In the genomic region with DNA sequence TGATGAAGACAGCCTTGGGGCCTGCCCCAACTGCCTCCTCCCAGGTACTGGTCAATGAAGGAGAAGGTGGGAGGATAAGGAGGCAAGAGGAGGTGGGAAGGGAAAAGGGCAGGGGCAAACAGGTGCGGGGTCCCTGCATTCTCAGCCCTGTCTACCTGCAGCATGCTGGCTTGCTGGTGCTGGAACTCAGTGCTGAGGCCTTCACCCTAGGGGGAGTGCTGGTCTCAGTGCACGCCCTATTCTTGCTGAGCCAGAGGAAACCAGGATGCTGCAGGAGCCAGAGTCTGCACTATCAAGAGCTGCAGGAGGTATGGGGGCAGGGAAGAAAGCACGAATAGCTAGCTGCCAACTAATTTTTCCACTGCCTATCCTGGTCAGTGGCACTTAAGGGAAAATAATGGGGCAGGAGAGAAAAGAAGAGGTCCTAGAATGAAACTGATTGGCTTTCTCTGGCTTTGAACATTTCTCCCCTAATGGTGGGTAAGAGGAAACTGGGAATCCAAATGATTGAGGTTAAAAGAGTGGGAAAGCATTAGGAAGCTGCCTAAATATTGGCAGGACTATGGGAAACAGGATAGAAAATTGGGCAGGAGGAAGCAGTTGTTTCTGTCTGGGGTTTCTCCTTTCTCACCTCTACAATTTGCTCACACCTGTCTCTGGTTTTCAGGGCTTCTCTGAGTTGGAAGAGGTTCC, we compare ENCODE assay signal across 8 cellular contexts. TPM values are rescaled to one million over a fixed set of nuclear protein-coding genes. Genes with fewer than 3 reads are reported as not detected.
DNase-seq lines count a peak whose midpoint lies in the region; ATAC-seq and TF ChIP-seq lines count a peak whose summit lies in the region.

No MANE protein-coding gene starts in this region.

- POLR2A ChIA-PET in OCI-LY7 (lab: Charles Lee): interaction anchor here (0.6 to 3.3 kb wide), 6 partner anchors 7 to 1939 kb away, joined by 3 to 31 read pairs (median 4); partner anchors contain the start of gene ARHGEF40

- TF ChIP-seq CTCF in OCI-LY7 (conservative IDR thresholded peaks at IDR 0.05; ENCODE audit: low read length): peak; percentile 34; the same call in 1 of the 2 replicates
- TF ChIP-seq CTCF in epithelial cell of proximal tubule (conservative IDR thresholded peaks at IDR 0.05; ENCODE audit: low read depth, low read length): no peak
- TF ChIP-seq CTCF in sigmoid colon (IDR thresholded peaks at IDR 0.05): no peak

- BruUV-seq in OCI-LY7 (replicated peaks; lab: Mats Ljungman, UMichigan): no TSS peak

- no peak overlapping the region for H3K27ac ChIP-seq in OCI-LY7 (ENCODE audit: low read depth, low read length, poor library complexity, severe bottlenecking)
- peak overlapping the region in 3 of 4 donors; percentile 90 to 99 (median 93) for H3K27ac ChIP-seq in sigmoid colon

- no peaks in the 10 kb centered on the region for H3K79me2 ChIP-seq in OCI-LY7 (ENCODE audit: insufficient read depth, low read depth, low read length)

- 23 to 50% methylated on average over 3 of the region's 3 CpGs for WGBS in sigmoid colon, 2 donors

- H3K4me2 ChIP-seq in OCI-LY7 (ENCODE audit: low read length): peak overlapping the region; percentile 92

- no peaks in the 10 kb centered on the region for H4K20me1 ChIP-seq in OCI-LY7 (ENCODE audit: insufficient read depth, low read length)

- H3K36me3 ChIP-seq in OCI-LY7 (ENCODE audit: insufficient read depth, low read length) (no peaks in the 10 kb centered on the region), sigmoid colon (no peaks in the 10 kb centered on the region)

- peak overlapping the region; percentile 67; the same call in 1 of the 2 replicates for H2AFZ ChIP-seq in OCI-LY7 (ENCODE audit: low read length)

- TF ChIP-seq EP300 in sigmoid colon (IDR thresholded peaks at IDR 0.05): no peak

- CTCF ChIA-PET in OCI-LY7 (lab: Charles Lee; ENCODE audit: unreplicated experiment): interaction anchor here (0.6 to 2.6 kb wide), 5 partner anchors 15 to 353 kb away, joined by 3 to 23 read pairs (median 5); partner anchors contain the start of genes ARHGEF40 and CHD8

- TF ChIP-seq POLR2A in sigmoid colon (IDR thresholded peaks at IDR 0.05): no peak

- intact Hi-C loops in OCI-LY7 (cut with micrococcal nuclease; ENCODE audit: unreplicated experiment): loop anchor here (1.0 to 10.0 kb wide), 2 partner anchors 31 to 418 kb away; partner anchors contain the start of genes ANG and RNASE4
- intact Hi-C loops in sigmoid colon (cut with DNase I): loop anchor here (10.0 kb wide), 1 partner anchor 248 kb away; no protein-coding TSS in a partner anchor

- no peaks in the 10 kb centered on the region for H3K9me3 ChIP-seq in OCI-LY7 (ENCODE audit: low read length)
- no peaks in the 10 kb centered on the region for H3K9me3 ChIP-seq in sigmoid colon

- DNase-seq in NCI-H1417 (lab: John Stamatoyannopoulos, UW) (peak in 2 of 3 experiments; percentile 33 to 67), NCI-H1417 treated with DMSO at 0.1 percent for 48 hours (lab: John Stamatoyannopoulos, UW) (no peak), OCI-LY7 (ENCODE audit: low spot score) (peak; percentile 44), epithelial cell of proximal tubule (ENCODE audit: low read depth) (no peak), sigmoid colon (no peak), MV-4-11 (lab: John Stamatoyannopoulos, UW) (no peak)

- H3K4me1 ChIP-seq in OCI-LY7 (ENCODE audit: insufficient read depth, low read length, poor library complexity, severe bottlenecking): peaks cover 42% of the 10 kb centered on the region
- peaks cover 0 to 61% (median 53%) of the 10 kb centered on the region in 4 donors for H3K4me1 ChIP-seq in sigmoid colon

- no peaks in the 10 kb centered on the region for H3K9me2 ChIP-seq in OCI-LY7 (ENCODE audit: insufficient read depth, low read length)

- no peaks in the 10 kb centered on the region for H3K27me3 ChIP-seq in sigmoid colon

- peak overlapping the region; percentile 85 for H3K4me3 ChIP-seq in OCI-LY7 (ENCODE audit: low read depth, low read length, poor library complexity, severe bottlenecking)
- peak overlapping the region; percentile 73 for H3K4me3 ChIP-seq in epithelial cell of proximal tubule (ENCODE audit: low read depth, low read length)
- H3K4me3 ChIP-seq in sigmoid colon: peak overlapping the region in 1 of 4 donors; percentile 63

- ATAC-seq in GM19351 (IDR thresholded peaks at IDR 0.05; ENCODE audit: unreplicated experiment) (no peak), GM19395 (IDR thresholded peaks at IDR 0.05; ENCODE audit: unreplicated experiment) (no peak)

RNA-seq across cellular contexts. Expression of gene TMEM253, which starts 1.8 kb away (rescaled TPM):
- total RNA-seq in OCI-LY7 (2014; rRNA removed; shearing (Covaris generic)): 1.2 TPM in 1 of 2 replicates, not detected in the other
- total RNA-seq in OCI-LY7 (2022) (0.88 and 0.89 TPM in 2 replicates), epithelial cell of proximal tubule (0.43 TPM in 1 of 2 replicates, not detected in the other), sigmoid colon (1 to 10 TPM in 1 of 4 donors, not detected in 3; 1.1 TPM)
- polyA plus RNA-seq in sigmoid colon: 10 to 100 TPM; 14.1 to 28.4 (median 14.4) TPM

RNA-seq across cellular contexts. Expression of gene ZNF219, which starts 4.2 kb away (rescaled TPM):
- 5.2 and 9.8 TPM in 2 replicates for total RNA-seq in OCI-LY7 (2014; rRNA removed; shearing (Covaris generic))
- total RNA-seq in OCI-LY7 (2022) (13.2 and 15.5 TPM in 2 replicates), epithelial cell of proximal tubule (11.2 and 18.6 TPM in 2 replicates), sigmoid colon (10 to 100 TPM; 38.2 to 89.7 (median 65.0) TPM)
- 10 to 100 TPM; 27.6 to 52.9 (median 29.4) TPM for polyA plus RNA-seq in sigmoid colon

RNA-seq across cellular contexts. Expression of gene ARHGEF40, which starts 32.5 kb away (rescaled TPM):
- total RNA-seq in OCI-LY7 (2014; rRNA removed; shearing (Covaris generic)): 1.3 and 4.3 TPM in 2 replicates
- total RNA-seq in OCI-LY7 (2022) (2.0 TPM in 2 replicates), epithelial cell of proximal tubule (24.2 and 42.7 TPM in 2 replicates), sigmoid colon (10 to 100 TPM; 15.0 to 48.5 (median 17.4) TPM)
- 10 to 100 TPM; 12.5 to 26.5 (median 18.0) TPM for polyA plus RNA-seq in sigmoid colon

RNA-seq across cellular contexts. Expression of gene RNASE8, which starts 45.0 kb away (rescaled TPM):
- not detected in 2 replicates for total RNA-seq in OCI-LY7 (2014; rRNA removed; shearing (Covaris generic))
- total RNA-seq in OCI-LY7 (2022) (not detected in 2 replicates), epithelial cell of proximal tubule (not detected in 2 replicates), sigmoid colon (not detected)
- polyA plus RNA-seq in sigmoid colon: not detected

RNA-seq across cellular contexts. Expression of gene OR5AU1, which starts 53.2 kb away (rescaled TPM):
- total RNA-seq in OCI-LY7 (2014; rRNA removed; shearing (Covaris generic)): not detected in 2 replicates
- total RNA-seq in OCI-LY7 (2022): not detected in 2 replicates
- total RNA-seq in epithelial cell of proximal tubule: not detected in 2 replicates
- total RNA-seq in sigmoid colon: not detected
- not detected for polyA plus RNA-seq in sigmoid colon

Comparison
In these comparisons a context has a peak if more than half of its experiments do, and no peak if none do; other contexts are left out.
1. DNase-seq: peak in NCI-H1417 (2 of 3) and OCI-LY7 (single experiment); none in NCI-H1417 treated with DMSO at 0.1 percent for 48 hours (single experiment), epithelial cell of proximal tubule (single experiment), sigmoid colon (single experiment) and MV-4-11 (single experiment).